In the genomic region with DNA sequence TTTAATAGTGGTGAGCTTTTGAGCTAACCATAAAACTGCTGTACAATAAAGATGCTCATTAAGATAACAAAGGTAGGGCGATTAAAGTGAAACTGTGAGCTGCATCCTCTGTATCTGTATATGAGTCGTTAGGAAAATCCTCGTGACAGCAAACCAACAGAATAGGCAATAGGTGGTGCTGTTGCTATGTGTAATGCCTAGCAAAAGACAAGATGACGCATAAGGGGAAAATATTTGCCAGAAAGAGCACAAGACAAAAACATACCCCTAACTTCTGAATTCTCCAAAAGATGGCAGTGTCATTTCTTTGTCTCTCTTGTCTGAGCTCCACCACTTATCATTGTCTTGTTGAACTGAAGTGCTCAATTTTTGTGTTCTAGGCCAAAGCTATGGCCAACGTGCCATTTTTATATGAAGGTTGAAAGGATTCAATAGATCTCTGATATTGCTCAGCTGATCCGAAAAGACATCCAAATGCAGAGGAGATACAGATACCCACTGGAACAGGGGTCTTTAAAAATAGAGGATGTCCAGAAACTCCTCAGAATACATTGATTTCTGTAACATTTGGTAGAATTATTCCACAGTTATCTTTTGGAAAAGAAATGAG, we compare ENCODE assay signal across 1 cellular context.
TF ChIP-seq lines count a peak whose summit lies in the region.

No MANE protein-coding gene starts in this region.

TF ChIP-seq in GM23338, 12 proteins besides CTCF, POLR2A, EP300 and RAD21 (continued from another document):
- TF ChIP-seq, protein P1, sequence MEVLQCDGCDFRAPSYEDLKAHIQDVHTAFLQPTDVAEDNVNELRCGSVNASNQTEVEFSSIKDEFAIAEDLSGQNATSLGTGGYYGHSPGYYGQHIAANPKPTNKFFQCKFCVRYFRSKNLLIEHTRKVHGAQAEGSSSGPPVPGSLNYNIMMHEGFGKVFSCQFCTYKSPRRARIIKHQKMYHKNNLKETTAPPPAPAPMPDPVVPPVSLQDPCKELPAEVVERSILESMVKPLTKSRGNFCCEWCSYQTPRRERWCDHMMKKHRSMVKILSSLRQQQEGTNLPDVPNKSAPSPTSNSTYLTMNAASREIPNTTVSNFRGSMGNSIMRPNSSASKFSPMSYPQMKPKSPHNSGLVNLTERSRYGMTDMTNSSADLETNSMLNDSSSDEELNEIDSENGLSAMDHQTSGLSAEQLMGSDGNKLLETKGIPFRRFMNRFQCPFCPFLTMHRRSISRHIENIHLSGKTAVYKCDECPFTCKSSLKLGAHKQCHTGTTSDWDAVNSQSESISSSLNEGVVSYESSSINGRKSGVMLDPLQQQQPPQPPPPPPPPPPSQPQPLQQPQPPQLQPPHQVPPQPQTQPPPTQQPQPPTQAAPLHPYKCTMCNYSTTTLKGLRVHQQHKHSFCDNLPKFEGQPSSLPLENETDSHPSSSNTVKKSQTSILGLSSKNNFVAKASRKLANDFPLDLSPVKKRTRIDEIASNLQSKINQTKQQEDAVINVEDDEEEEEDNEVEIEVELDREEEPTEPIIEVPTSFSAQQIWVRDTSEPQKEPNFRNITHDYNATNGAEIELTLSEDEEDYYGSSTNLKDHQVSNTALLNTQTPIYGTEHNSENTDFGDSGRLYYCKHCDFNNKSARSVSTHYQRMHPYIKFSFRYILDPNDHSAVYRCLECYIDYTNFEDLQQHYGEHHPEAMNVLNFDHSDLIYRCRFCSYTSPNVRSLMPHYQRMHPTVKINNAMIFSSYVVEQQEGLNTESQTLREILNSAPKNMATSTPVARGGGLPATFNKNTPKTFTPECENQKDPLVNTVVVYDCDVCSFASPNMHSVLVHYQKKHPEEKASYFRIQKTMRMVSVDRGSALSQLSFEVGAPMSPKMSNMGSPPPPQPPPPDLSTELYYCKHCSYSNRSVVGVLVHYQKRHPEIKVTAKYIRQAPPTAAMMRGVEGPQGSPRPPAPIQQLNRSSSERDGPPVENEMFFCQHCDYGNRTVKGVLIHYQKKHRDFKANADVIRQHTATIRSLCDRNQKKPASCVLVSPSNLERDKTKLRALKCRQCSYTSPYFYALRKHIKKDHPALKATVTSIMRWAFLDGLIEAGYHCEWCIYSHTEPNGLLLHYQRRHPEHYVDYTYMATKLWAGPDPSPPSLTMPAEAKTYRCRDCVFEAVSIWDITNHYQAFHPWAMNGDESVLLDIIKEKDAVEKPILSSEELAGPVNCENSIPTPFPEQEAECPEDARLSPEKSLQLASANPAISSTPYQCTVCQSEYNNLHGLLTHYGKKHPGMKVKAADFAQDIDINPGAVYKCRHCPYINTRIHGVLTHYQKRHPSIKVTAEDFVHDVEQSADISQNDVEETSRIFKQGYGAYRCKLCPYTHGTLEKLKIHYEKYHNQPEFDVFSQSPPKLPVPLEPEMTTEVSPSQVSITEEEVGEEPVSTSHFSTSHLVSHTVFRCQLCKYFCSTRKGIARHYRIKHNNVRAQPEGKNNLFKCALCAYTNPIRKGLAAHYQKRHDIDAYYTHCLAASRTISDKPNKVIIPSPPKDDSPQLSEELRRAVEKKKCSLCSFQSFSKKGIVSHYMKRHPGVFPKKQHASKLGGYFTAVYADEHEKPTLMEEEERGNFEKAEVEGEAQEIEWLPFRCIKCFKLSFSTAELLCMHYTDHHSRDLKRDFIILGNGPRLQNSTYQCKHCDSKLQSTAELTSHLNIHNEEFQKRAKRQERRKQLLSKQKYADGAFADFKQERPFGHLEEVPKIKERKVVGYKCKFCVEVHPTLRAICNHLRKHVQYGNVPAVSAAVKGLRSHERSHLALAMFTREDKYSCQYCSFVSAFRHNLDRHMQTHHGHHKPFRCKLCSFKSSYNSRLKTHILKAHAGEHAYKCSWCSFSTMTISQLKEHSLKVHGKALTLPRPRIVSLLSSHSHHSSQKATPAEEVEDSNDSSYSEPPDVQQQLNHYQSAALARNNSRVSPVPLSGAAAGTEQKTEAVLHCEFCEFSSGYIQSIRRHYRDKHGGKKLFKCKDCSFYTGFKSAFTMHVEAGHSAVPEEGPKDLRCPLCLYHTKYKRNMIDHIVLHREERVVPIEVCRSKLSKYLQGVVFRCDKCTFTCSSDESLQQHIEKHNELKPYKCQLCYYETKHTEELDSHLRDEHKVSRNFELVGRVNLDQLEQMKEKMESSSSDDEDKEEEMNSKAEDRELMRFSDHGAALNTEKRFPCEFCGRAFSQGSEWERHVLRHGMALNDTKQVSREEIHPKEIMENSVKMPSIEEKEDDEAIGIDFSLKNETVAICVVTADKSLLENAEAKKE (CRISPR knock-in tag; IDR thresholded peaks at IDR 0.05): no peak
- TF ChIP-seq CREB1 (CRISPR knock-in tag; IDR thresholded peaks at IDR 0.05; ENCODE audit: low read depth) (peak; percentile 78), ZNF114 (CRISPR knock-in tag; IDR thresholded peaks at IDR 0.05) (no peak), JUNB (IDR thresholded peaks at IDR 0.05; ENCODE audit: unreplicated experiment) (no peak), POLR2AphosphoS5 (IDR thresholded peaks at IDR 0.05; ENCODE audit: low read depth) (no peak), ETS1 (IDR thresholded peaks at IDR 0.05) (no peak)
- TF ChIP-seq, protein P2, sequence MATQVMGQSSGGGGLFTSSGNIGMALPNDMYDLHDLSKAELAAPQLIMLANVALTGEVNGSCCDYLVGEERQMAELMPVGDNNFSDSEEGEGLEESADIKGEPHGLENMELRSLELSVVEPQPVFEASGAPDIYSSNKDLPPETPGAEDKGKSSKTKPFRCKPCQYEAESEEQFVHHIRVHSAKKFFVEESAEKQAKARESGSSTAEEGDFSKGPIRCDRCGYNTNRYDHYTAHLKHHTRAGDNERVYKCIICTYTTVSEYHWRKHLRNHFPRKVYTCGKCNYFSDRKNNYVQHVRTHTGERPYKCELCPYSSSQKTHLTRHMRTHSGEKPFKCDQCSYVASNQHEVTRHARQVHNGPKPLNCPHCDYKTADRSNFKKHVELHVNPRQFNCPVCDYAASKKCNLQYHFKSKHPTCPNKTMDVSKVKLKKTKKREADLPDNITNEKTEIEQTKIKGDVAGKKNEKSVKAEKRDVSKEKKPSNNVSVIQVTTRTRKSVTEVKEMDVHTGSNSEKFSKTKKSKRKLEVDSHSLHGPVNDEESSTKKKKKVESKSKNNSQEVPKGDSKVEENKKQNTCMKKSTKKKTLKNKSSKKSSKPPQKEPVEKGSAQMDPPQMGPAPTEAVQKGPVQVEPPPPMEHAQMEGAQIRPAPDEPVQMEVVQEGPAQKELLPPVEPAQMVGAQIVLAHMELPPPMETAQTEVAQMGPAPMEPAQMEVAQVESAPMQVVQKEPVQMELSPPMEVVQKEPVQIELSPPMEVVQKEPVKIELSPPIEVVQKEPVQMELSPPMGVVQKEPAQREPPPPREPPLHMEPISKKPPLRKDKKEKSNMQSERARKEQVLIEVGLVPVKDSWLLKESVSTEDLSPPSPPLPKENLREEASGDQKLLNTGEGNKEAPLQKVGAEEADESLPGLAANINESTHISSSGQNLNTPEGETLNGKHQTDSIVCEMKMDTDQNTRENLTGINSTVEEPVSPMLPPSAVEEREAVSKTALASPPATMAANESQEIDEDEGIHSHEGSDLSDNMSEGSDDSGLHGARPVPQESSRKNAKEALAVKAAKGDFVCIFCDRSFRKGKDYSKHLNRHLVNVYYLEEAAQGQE (IDR thresholded peaks at IDR 0.05; ENCODE audit: unreplicated experiment): no peak
TF ChIP-seq in GM23338: peak in this region for 1.
